In the genomic region with DNA sequence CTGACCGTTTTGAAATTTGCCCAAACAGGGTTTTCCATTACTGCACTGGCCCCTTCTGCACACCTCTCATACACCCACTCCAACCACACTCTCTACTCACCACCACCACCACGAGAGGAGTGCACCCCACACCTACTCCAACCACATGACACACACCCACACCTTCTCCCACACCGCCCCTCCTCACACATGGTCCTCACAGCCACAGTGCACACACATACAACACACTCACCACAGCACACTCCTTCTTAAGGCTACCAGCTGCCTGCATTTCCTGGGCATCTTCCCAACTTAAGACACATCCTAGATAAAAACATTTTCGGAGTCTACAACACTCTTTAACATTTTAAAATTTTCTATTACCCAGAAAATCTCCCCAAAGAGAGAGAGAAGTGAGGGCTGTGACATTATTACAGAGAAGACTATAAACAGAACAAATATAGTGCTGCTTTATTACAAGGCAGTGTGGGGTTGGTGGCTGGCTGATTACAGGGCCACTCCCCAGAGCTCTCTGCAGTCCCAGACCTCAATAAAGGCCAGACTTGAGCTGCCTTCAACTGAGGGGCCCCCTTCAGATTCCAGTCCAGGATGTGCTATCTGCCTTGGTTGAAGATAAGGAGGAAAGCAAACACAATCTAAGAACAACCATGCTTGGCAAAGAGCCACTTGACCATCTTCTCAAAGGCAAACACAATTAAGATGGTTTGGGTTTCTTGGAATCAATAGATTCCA, we compare ENCODE assay signal across 10 cellular contexts. TPM values are rescaled to one million over a fixed set of nuclear protein-coding genes. Genes with fewer than 3 reads are reported as not detected.
DNase-seq lines count a peak whose midpoint lies in the region; ATAC-seq and TF ChIP-seq lines count a peak whose summit lies in the region.
"Had no signal": no experiment of that assay in that cellular context is flagged by ENCODE, and none has a peak within 500 bp of the region (broad histone marks: within the 10 kb centered on the region; RNA-seq: fewer than 3 reads in every experiment).

No MANE protein-coding gene starts in this region.

- H3K4me3 ChIP-seq in fibroblast of lung (replicated peaks in 1 of 4; ENCODE audit: control extremely low read depth in 1 of 4, insufficient read depth in 1 of 4, low read depth in 3 of 4, low read length in 4 of 4) = peak overlapping the region in 1 of 4 experiments; percentile 5
- peak overlapping the region; percentile 21 for H3K4me3 ChIP-seq in skeletal muscle satellite cell (ENCODE audit: low read length)

- ATAC-seq in T-helper 17 cell (peak; percentile 50), HG03175 (IDR thresholded peaks at IDR 0.05; ENCODE audit: unreplicated experiment) (no peak), GM18519 (IDR thresholded peaks at IDR 0.05; ENCODE audit: low FRiP score, unreplicated experiment) (no peak)

- TF ChIP-seq CTCF in fibroblast of lung (conservative IDR thresholded peaks at IDR 0.05 in 1 of 2, IDR thresholded peaks at IDR 0.05 in 1 of 2; ENCODE audit: low read depth in 1 of 2, low read length in 2 of 2) = no peak

- H3K9me3 ChIP-seq in T-helper 17 cell (ENCODE audit: control insufficient read depth, low read length, poor library complexity, severe bottlenecking) (no peaks in the 10 kb centered on the region), fibroblast of lung (ENCODE audit: control insufficient read depth, insufficient read depth, low read depth, low read length) (no peaks in the 10 kb centered on the region), skeletal muscle satellite cell (replicated peaks; ENCODE audit: low read length) (no peaks in the 10 kb centered on the region)

- H2AFZ ChIP-seq in fibroblast of lung (ENCODE audit: low read length) = no peak overlapping the region

- H3K79me2 ChIP-seq in fibroblast of lung (ENCODE audit: control insufficient read depth, insufficient read depth, low read length) = no peaks in the 10 kb centered on the region

- no peaks in the 10 kb centered on the region for H3K36me3 ChIP-seq in fibroblast of lung (ENCODE audit: control insufficient read depth, insufficient read depth, low read length)
- no peaks in the 10 kb centered on the region for H3K36me3 ChIP-seq in skeletal muscle satellite cell (ENCODE audit: insufficient read depth, low read length)

- H3K4me1 ChIP-seq in fibroblast of lung (ENCODE audit: control insufficient read depth, extremely low read depth, insufficient read depth, low read length) (peaks cover 6% of the 10 kb centered on the region), skeletal muscle satellite cell (ENCODE audit: control insufficient read depth, insufficient read depth, low read length) (peaks cover 40% of the 10 kb centered on the region)

- H4K20me1 ChIP-seq in fibroblast of lung (ENCODE audit: control insufficient read depth, extremely low read depth, insufficient read depth, low read length) = no peaks in the 10 kb centered on the region

- no peaks in the 10 kb centered on the region for H3K27me3 Mint-ChIP-seq in T-helper 17 cell

- H3K27ac ChIP-seq in fibroblast of lung (ENCODE audit: insufficient read depth, low read length) = no peak overlapping the region

- peaks cover 36% of the 10 kb centered on the region for H3K4me1 Mint-ChIP-seq in T-helper 17 cell

- H3K9ac ChIP-seq in fibroblast of lung (ENCODE audit: insufficient read depth, low read length) = no peak overlapping the region
- peak overlapping the region; percentile 36 for H3K9ac ChIP-seq in skeletal muscle satellite cell (ENCODE audit: low read depth, low read length)

- no peak overlapping the region for H3K27ac Mint-ChIP-seq in T-helper 17 cell

- H3K4me2 ChIP-seq in fibroblast of lung (ENCODE audit: extremely low read depth, insufficient read depth, low read length) (no peak overlapping the region), skeletal muscle satellite cell (ENCODE audit: low read length) (peak overlapping the region; percentile 73)

- H3K36me3 Mint-ChIP-seq in T-helper 17 cell (ENCODE audit: low read depth) = peaks cover 13% of the 10 kb centered on the region

- no peak overlapping the region for H3K4me3 Mint-ChIP-seq in T-helper 17 cell

- DNase-seq in NK-92 treated with Interleukin-12 subunit alpha and Interleukin-12 subunit beta, amount 100 ng/mL, for 24 hours (lab: John Stamatoyannopoulos, UW) = peak; percentile 30
- no peak for DNase-seq in NK-92 (lab: John Stamatoyannopoulos, UW; ENCODE audit: unreplicated experiment)
- no peak for DNase-seq in T-helper 17 cell
- DNase-seq in fibroblast of lung (ENCODE audit: low read depth in 2 of 2) = peak; percentile 66 to 80
- no peak for DNase-seq in cortex of kidney (lab: John Stamatoyannopoulos, UW)
- DNase-seq: 8988T, amniotic stem cell had no signal

- H3K27me3 ChIP-seq in fibroblast of lung (ENCODE audit: control insufficient read depth, insufficient read depth, low read length) (no peaks in the 10 kb centered on the region), skeletal muscle satellite cell (ENCODE audit: control insufficient read depth, insufficient read depth, low read length) (no peaks in the 10 kb centered on the region)

RNA-seq across cellular contexts. Expression of a gene that starts 36.1 kb away (rescaled TPM):
- total RNA-seq in T-helper 17 cell = 10 to 100 TPM; 11.8 to 15.2 TPM
- total RNA-seq in fibroblast of lung = 20.3 and 22.1 TPM in 2 replicates
- polyA plus RNA-seq in fibroblast of lung = 22.3 and 24.8 TPM in 2 replicates
- polyA plus RNA-seq in fibroblast of lung (2012) = 13.8 and 15.4 TPM in 2 replicates
- 45.8 and 106 TPM in 2 replicates for polyA minus RNA-seq in fibroblast of lung (ENCODE audit: low replicate concordance)
- total RNA-seq in skeletal muscle satellite cell (2012; rRNA removed) = 13.4 and 15.5 TPM in 2 replicates

RNA-seq across cellular contexts. Expression of a gene that starts 45.3 kb away (rescaled TPM):
- total RNA-seq in T-helper 17 cell (1 to 10 TPM in 1 of 2 donors, under 1 TPM in 1; 0.65 to 1.0 TPM), fibroblast of lung (1.8 and 2.5 TPM in 2 replicates)
- polyA plus RNA-seq in fibroblast of lung = 0.29 and 0.52 TPM in 2 replicates
- polyA plus RNA-seq in fibroblast of lung (2012) = 0.16 and 0.54 TPM in 2 replicates
- polyA minus RNA-seq in fibroblast of lung (ENCODE audit: low replicate concordance) = 0.16 TPM in 1 of 2 replicates, not detected in the other
- total RNA-seq in skeletal muscle satellite cell (2012; rRNA removed) = 0.25 and 0.44 TPM in 2 replicates

RNA-seq across cellular contexts. Expression of a gene that starts 52.2 kb away (rescaled TPM):
- total RNA-seq in T-helper 17 cell (10 to 100 TPM; 50.8 to 58.1 TPM), fibroblast of lung (22.6 and 33.5 TPM in 2 replicates)
- polyA plus RNA-seq in fibroblast of lung = 42.2 and 49.4 TPM in 2 replicates
- 40.9 and 51.1 TPM in 2 replicates for polyA plus RNA-seq in fibroblast of lung (2012)
- polyA minus RNA-seq in fibroblast of lung (ENCODE audit: low replicate concordance) = 22.7 and 36.5 TPM in 2 replicates
- 15.0 and 18.1 TPM in 2 replicates for total RNA-seq in skeletal muscle satellite cell (2012; rRNA removed)

RNA-seq across cellular contexts. Expression of a gene that starts 53.5 kb away (rescaled TPM):
- 10 to 100 TPM; 78.4 to 81.4 TPM for total RNA-seq in T-helper 17 cell
- 88.7 and 95.3 TPM in 2 replicates for total RNA-seq in fibroblast of lung
- polyA plus RNA-seq in fibroblast of lung = 64.6 and 89.5 TPM in 2 replicates
- polyA plus RNA-seq in fibroblast of lung (2012) = 52.1 and 70.1 TPM in 2 replicates
- polyA minus RNA-seq in fibroblast of lung (ENCODE audit: low replicate concordance) = 165 and 177 TPM in 2 replicates
- total RNA-seq in skeletal muscle satellite cell (2012; rRNA removed) = 38.5 and 56.1 TPM in 2 replicates

Comparison
In these comparisons a context has a peak if more than half of its experiments do, and no peak if none do; other contexts are left out.
1. DNase-seq: peak in NK-92 treated with Interleukin-12 subunit alpha and Interleukin-12 subunit beta, amount 100 ng/mL, for 24 hours (single experiment) and fibroblast of lung (2 of 2); none in NK-92 (single experiment), T-helper 17 cell (0 of 3) and cortex of kidney (single experiment).